In the genomic region with DNA sequence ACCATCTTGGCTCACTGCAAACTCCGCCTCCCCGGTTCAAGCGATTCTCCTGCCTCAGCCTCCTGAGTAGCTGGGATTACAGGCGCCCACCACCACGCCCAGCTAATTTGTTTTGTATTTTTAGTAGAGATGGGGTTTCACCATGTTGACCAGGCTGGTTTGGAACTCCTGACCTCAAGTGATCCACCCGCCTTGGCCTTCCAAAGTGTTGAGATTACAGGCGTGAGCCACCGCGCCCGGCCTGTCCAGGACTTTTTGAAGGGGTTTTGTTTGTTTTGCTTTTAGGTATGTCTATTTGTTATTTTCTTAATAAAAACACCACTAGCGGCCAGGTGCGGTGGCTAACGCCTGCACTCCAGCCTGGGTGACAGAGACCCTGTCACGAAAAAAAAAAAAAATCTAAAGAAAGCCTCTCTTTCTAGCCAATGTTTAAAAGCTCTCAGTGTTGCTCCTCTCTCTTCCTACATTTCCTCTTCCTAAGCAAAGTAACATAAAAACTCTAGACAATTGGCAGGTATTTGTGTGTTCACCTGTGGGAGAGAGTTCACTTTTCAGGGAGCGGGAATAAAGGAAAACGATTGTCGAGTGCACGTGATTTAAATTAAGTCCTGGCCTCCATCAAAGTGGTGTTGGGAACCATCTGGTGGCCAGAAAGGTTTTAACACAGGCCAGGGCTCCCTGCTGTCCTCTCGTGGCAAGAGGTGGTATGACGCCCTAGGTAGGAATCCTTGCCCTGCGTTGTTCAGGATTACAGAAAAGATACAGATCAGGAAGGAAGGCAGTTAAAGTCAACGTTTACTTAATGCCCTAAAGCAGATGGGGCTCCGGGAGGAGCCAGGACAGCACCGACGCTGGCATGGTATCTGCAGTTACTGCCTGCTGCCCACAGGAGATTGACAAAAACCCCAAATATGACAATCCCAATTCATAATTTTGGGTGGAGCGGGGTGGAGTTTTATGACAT, we compare ENCODE assay signal across 8 cellular contexts. TPM values are rescaled to one million over a fixed set of nuclear protein-coding genes. Genes with fewer than 3 reads are reported as not detected.
A peak's percentile ranks its signal among the peaks of the same experiment; 100 is the strongest.
DNase-seq lines count a peak whose midpoint lies in the region; ATAC-seq and TF ChIP-seq lines count a peak whose summit lies in the region.

No MANE protein-coding gene starts in this region.

- no peaks in the 10 kb centered on the region for H3K36me3 ChIP-seq in KMS-11 (ENCODE audit: insufficient read depth)
- no peaks in the 10 kb centered on the region for H3K36me3 ChIP-seq in PC-3 (ENCODE audit: low read depth, low read length)

- H2AFZ ChIP-seq in KMS-11 (ENCODE audit: low read depth) (peak overlapping the region; percentile 72), PC-3 (ENCODE audit: low read length) (peak overlapping the region; percentile 66)

- H3K9ac ChIP-seq in KMS-11 (no peak overlapping the region), PC-3 (ENCODE audit: low read length) (no peak overlapping the region)

- CTCF ChIA-PET in PC-3 (lab: Charles Lee): interaction anchor here (0.6 kb wide), 2 partner anchors 59 to 73 kb away, joined by 4 to 15 read pairs; no protein-coding TSS in a partner anchor

- no peaks in the 10 kb centered on the region for H3K9me3 Mint-ChIP-seq in naive thymus-derived CD8-positive, alpha-beta T cell

- peaks cover 5 to 7% (median 5%) of the 10 kb centered on the region in 4 donors for H3K4me1 Mint-ChIP-seq in naive thymus-derived CD8-positive, alpha-beta T cell

- H3K36me3 Mint-ChIP-seq in naive thymus-derived CD8-positive, alpha-beta T cell: no peaks in the 10 kb centered on the region

- H3K4me1 ChIP-seq in KMS-11 (ENCODE audit: low read depth, poor library complexity, severe bottlenecking) (peaks cover 46% of the 10 kb centered on the region), PC-3 (ENCODE audit: insufficient read depth, low read length) (peaks cover 7% of the 10 kb centered on the region; the same call in 1 of the 2 replicates)

- no peaks in the 10 kb centered on the region for H3K79me2 ChIP-seq in KMS-11 (ENCODE audit: insufficient read depth, low read depth)
- H3K79me2 ChIP-seq in PC-3 (ENCODE audit: low read length): no peaks in the 10 kb centered on the region

- intact Hi-C loops in PC-3 (cut with micrococcal nuclease): loop anchor here (1.0 to 2.0 kb wide), 4 partner anchors 40 to 102 kb away; no protein-coding TSS in a partner anchor

- POLR2A ChIA-PET in PC-3 (lab: Charles Lee; ENCODE audit: unreplicated experiment): no interaction called here
- POLR2A ChIA-PET in naive thymus-derived CD8-positive, alpha-beta T cell (lab: Charles Lee): interaction anchor here (0.6 to 1.1 kb wide), 4 partner anchors 61 to 144 kb away, joined by 3 read pairs; no protein-coding TSS in a partner anchor

- H3K4me3 ChIP-seq in KMS-11 (IDR thresholded peaks at IDR 0.05; ENCODE audit: insufficient read depth, low read depth, low read length) (no peak overlapping the region), PC-3 (ENCODE audit: low read length) (no peak overlapping the region)

- no peaks in the 10 kb centered on the region for H3K27me3 ChIP-seq in KMS-11 (ENCODE audit: insufficient read depth, low read depth)
- no peaks in the 10 kb centered on the region for H3K27me3 ChIP-seq in PC-3 (ENCODE audit: low read length)

- H3K27ac Mint-ChIP-seq in naive thymus-derived CD8-positive, alpha-beta T cell: peak overlapping the region in 3 of 10 donors; percentile 22 to 71 (median 35)

- H3F3A ChIP-seq in PC-3 (ENCODE audit: low read length, unreplicated experiment): no peaks in the 10 kb centered on the region

- DNase-seq in DMS79 (lab: John Stamatoyannopoulos, UW) (peak; percentile 66), PC-3 (peak; percentile 95), activated T-cell treated with anti-CD3 and anti-CD28 coated beads for 24 hours (ENCODE audit: low read depth) (peak; percentile 75)
- DNase-seq in naive thymus-derived CD8-positive, alpha-beta T cell: peak; percentile 66 to 89 (median 81)
- DNase-seq in stimulated activated naive CD4-positive, alpha-beta T cell (lab: John Stamatoyannopoulos, UW): peak; percentile 70 to 82 (median 78)

- H3K27ac ChIP-seq in KMS-11: no peak overlapping the region
- no peak overlapping the region for H3K27ac ChIP-seq in PC-3 (ENCODE audit: low read length)

- ATAC-seq in GM21723 (IDR thresholded peaks at IDR 0.05; ENCODE audit: unreplicated experiment) (peak; percentile 95), PC-3 (peak; percentile 98), esophagus mucosa (peak; percentile 98)
- ATAC-seq in naive thymus-derived CD8-positive, alpha-beta T cell: peak; percentile 97 to 98

- no peaks in the 10 kb centered on the region for H4K20me1 ChIP-seq in KMS-11 (ENCODE audit: insufficient read depth)
- H4K20me1 ChIP-seq in PC-3 (ENCODE audit: low read length): no peaks in the 10 kb centered on the region

- TF ChIP-seq CTCF in KMS-11 (conservative IDR thresholded peaks at IDR 0.05; ENCODE audit: low read depth, low read length) (peak; percentile 100), PC-3 (conservative IDR thresholded peaks at IDR 0.05; ENCODE audit: low read depth, low read length) (peak; percentile 100)

- no peaks in the 10 kb centered on the region for H3K9me2 ChIP-seq in PC-3 (replicated peaks; ENCODE audit: low read length)

- H3K4me2 ChIP-seq in KMS-11 (peak overlapping the region; percentile 48), PC-3 (ENCODE audit: low read length) (peak overlapping the region; percentile 54)

- peaks cover 3 to 33% (median 7%) of the 10 kb centered on the region in 5 donors for H3K27me3 Mint-ChIP-seq in naive thymus-derived CD8-positive, alpha-beta T cell

- H3K9me3 ChIP-seq in PC-3 (ENCODE audit: low read length): no peaks in the 10 kb centered on the region

- peak overlapping the region in 9 of 10 donors; percentile 30 to 75 (median 54) for H3K4me3 Mint-ChIP-seq in naive thymus-derived CD8-positive, alpha-beta T cell

- no TSS peak for BruUV-seq in PC-3 (replicated peaks; lab: Mats Ljungman, UMichigan)

RNA-seq across cellular contexts. Expression of a gene that starts 36.2 kb away (rescaled TPM):
- total RNA-seq in PC-3 (2014; rRNA removed): 14.7 and 19.4 TPM in 2 replicates
- 7.6 TPM for total RNA-seq in esophagus mucosa
- 1 to 10 TPM; 7.3 to 7.7 TPM for total RNA-seq in naive thymus-derived CD8-positive, alpha-beta T cell
- polyA plus RNA-seq in naive thymus-derived CD8-positive, alpha-beta T cell: 10 to 100 TPM; 19.4 to 29.1 (median 25.2) TPM

RNA-seq across cellular contexts. Expression of a gene that starts 58.6 kb away (rescaled TPM):
- total RNA-seq in PC-3 (2014; rRNA removed): 37.4 and 39.4 TPM in 2 replicates
- total RNA-seq in esophagus mucosa: 49.8 TPM
- total RNA-seq in naive thymus-derived CD8-positive, alpha-beta T cell: 100 to 1,000 TPM; 258 to 262 TPM
- 10 to 100 TPM; 51.4 to 81.2 (median 71.5) TPM for polyA plus RNA-seq in naive thymus-derived CD8-positive, alpha-beta T cell
